18 cellular contexts compared by ENCODE assay signal in genomic region chr16:576197-576822, GRCh38. TPM values are rescaled to one million over a fixed set of nuclear protein-coding genes. Genes with fewer than 3 reads are reported as not detected.
"Had no signal": no experiment of that assay in that cellular context is flagged by ENCODE, and none has a peak within 500 bp of the region (broad histone marks: within the 10 kb centered on the region; RNA-seq: fewer than 3 reads in every experiment).

No MANE protein-coding gene starts in this region.

- H3K4me3 ChIP-seq: gastroesophageal sphincter, right atrium auricular region, transverse colon had no signal

- H3K27me3 ChIP-seq: gastroesophageal sphincter, right atrium auricular region, transverse colon had no signal

- H3K36me3 ChIP-seq: right atrium auricular region had no signal

- H3K9me3 Mint-ChIP-seq: activated naive CD4-positive, alpha-beta T cell treated with anti-CD3 and anti-CD28 coated beads, Interleukin-2, amount 10 ng/mL, durations not matched to agents 7 days and 5 days; activated T-helper 17 cell treated with anti-CD3 and anti-CD28 coated beads, Interleukin-2, amount 50 U/mL, for 72 hours had no signal

- H3K27ac ChIP-seq: gastroesophageal sphincter, right atrium auricular region, transverse colon had no signal

- H3K27me3 Mint-ChIP-seq: activated CD4-positive, alpha-beta T cell treated with anti-CD3 and anti-CD28 coated beads for 36 hours; activated naive CD4-positive, alpha-beta T cell treated with anti-CD3 and anti-CD28 coated beads, Interleukin-2, amount 10 ng/mL, durations not matched to agents 7 days and 5 days; activated T-helper 17 cell treated with anti-CD3 and anti-CD28 coated beads, Interleukin-2, amount 50 U/mL, for 72 hours; T-helper 17 cell had no signal

- DNase-seq: activated CD4-positive, alpha-beta T cell treated with anti-CD3 and anti-CD28 coated beads for 36 hours; activated CD8-positive, alpha-beta memory T cell treated with anti-CD3 and anti-CD28 coated beads, Interleukin-2, amount 50 U/mL, for 48 hours; activated CD8-positive, alpha-beta T cell treated with anti-CD3 and anti-CD28 coated beads, Interleukin-2, amount 10 ng/mL, durations not matched to agents 7 days and 5 days; activated naive CD4-positive, alpha-beta T cell treated with anti-CD3 and anti-CD28 coated beads, Interleukin-2, amount 10 ng/mL, durations not matched to agents 7 days and 5 days; kidney glomerular epithelial cell; midbrain; small intestine; T-helper 17 cell; transverse colon had no signal

- H3K4me3 Mint-ChIP-seq: activated CD4-positive, alpha-beta T cell treated with anti-CD3 and anti-CD28 coated beads for 36 hours; activated CD8-positive, alpha-beta T cell treated with anti-CD3 and anti-CD28 coated beads, Interleukin-2, amount 10 ng/mL, durations not matched to agents 7 days and 5 days; activated naive CD4-positive, alpha-beta T cell treated with anti-CD3 and anti-CD28 coated beads, Interleukin-2, amount 10 ng/mL, durations not matched to agents 7 days and 5 days; activated T-helper 17 cell treated with anti-CD3 and anti-CD28 coated beads, Interleukin-2, amount 50 U/mL, for 72 hours; T-helper 17 cell had no signal

- H3K36me3 Mint-ChIP-seq: activated naive CD4-positive, alpha-beta T cell treated with anti-CD3 and anti-CD28 coated beads, Interleukin-2, amount 10 ng/mL, durations not matched to agents 7 days and 5 days had no signal

- H3K27ac Mint-ChIP-seq: activated CD4-positive, alpha-beta T cell treated with anti-CD3 and anti-CD28 coated beads for 36 hours; activated CD8-positive, alpha-beta T cell treated with anti-CD3 and anti-CD28 coated beads, Interleukin-2, amount 10 ng/mL, durations not matched to agents 7 days and 5 days; activated naive CD4-positive, alpha-beta T cell treated with anti-CD3 and anti-CD28 coated beads, Interleukin-2, amount 10 ng/mL, durations not matched to agents 7 days and 5 days; activated T-helper 17 cell treated with anti-CD3 and anti-CD28 coated beads, Interleukin-2, amount 50 U/mL, for 72 hours; T-helper 17 cell had no signal

- H3K9me3 ChIP-seq: gastroesophageal sphincter, right atrium auricular region, transverse colon had no signal

- H3K4me1 ChIP-seq: right atrium auricular region had no signal

RNA-seq across cellular contexts. Expression of gene PRR35, which starts 16.1 kb away (rescaled TPM):
- total RNA-seq: activated CD4-positive, alpha-beta T cell treated with anti-CD3 and anti-CD28 coated beads for 36 hours; activated CD8-positive, alpha-beta T cell treated with anti-CD3 and anti-CD28 coated beads, Interleukin-2, amount 10 ng/mL, durations not matched to agents 7 days and 5 days; activated T-helper 17 cell treated with anti-CD3 and anti-CD28 coated beads, Interleukin-2, amount 50 U/mL, for 72 hours; cardiac septum; endothelial cell of umbilical vein; fibroblast of lung; gastroesophageal sphincter; lower leg skin; posterior vena cava; right atrium auricular region; subcutaneous adipose tissue; T-helper 17 cell; transverse colon had no signal
- polyA plus RNA-seq: endothelial cell of umbilical vein, fibroblast of lung, small intestine had no signal
